26 cellular contexts compared by ENCODE assay signal in genomic region chr2:120316071-120316470, GRCh38. TPM values are rescaled to one million over a fixed set of nuclear protein-coding genes. Genes with fewer than 3 reads are reported as not detected.
"Had no signal": no experiment of that assay in that cellular context is flagged by ENCODE, and none has a peak within 500 bp of the region (broad histone marks: within the 10 kb centered on the region; RNA-seq: fewer than 3 reads in every experiment).

No MANE protein-coding gene starts in this region.

- DNase-seq: effector CD4-positive, alpha-beta T cell; endodermal cell; erythroblast; foreskin keratinocyte; hippocampal formation; left colon; left ventricle myocardium superior; mesenchymal stem cell; midbrain; occipital lobe; psoas muscle; retina; stimulated activated CD4-positive, alpha-beta T cell treated with anti-CD3 and anti-CD28 coated beads, Interleukin-15, amount 100 ng/mL, for 24 hours; stimulated activated CD4-positive, alpha-beta T cell treated with anti-CD3 and anti-CD28 coated beads, Interleukin-1b, Interleukin-23, amount 100 ng/mL, for 48 hours; stimulated activated CD4-positive, alpha-beta T cell treated with anti-CD3 and anti-CD28 coated beads, Interleukin-4, amount 100 ng/mL, for 24 hours; upper lobe of left lung had no signal

- H2AFZ ChIP-seq: neural progenitor cell, parathyroid adenoma had no signal

- ATAC-seq: foreskin keratinocyte; left colon; left ventricle myocardium superior; natural killer cell treated with Interleukin-12 subunit alpha and Interleukin-12 subunit beta and Interleukin-15 and Interleukin-18, amount 100 ng/mL, for 72 hours; psoas muscle; right lobe of liver; stimulated activated memory B cell treated with anti-CD40 and anti-IgM and Interleukin-4, amounts not matched to agents 10 μg/mL and 1 μg/mL and 100 μg/mL, for 72 hours had no signal

- H3K36me3 ChIP-seq: neural progenitor cell, right lobe of liver, tibial artery, upper lobe of left lung, vagina had no signal

- H3K27me3 ChIP-seq: right lobe of liver, tibial artery, upper lobe of left lung, vagina had no signal

- H3K79me2 ChIP-seq: parathyroid adenoma had no signal

- H3K4me3 Mint-ChIP-seq: endodermal cell; natural killer cell treated with Interleukin-12 subunit alpha and Interleukin-12 subunit beta and Interleukin-15 and Interleukin-18, amount 100 ng/mL, for 72 hours; neural progenitor cell; stimulated activated memory B cell treated with anti-CD40 and anti-IgM and Interleukin-4, amounts not matched to agents 10 μg/mL and 1 μg/mL and 100 μg/mL, for 72 hours; stimulated activated naive CD8-positive, alpha-beta T cell treated with anti-CD3 and anti-CD28 coated beads, Interleukin-15, Interleukin-2, amounts not matched to agents 100 ng/mL and 50 ng/mL, for 24 hours had no signal

- FAIRE-seq: endothelial cell of umbilical vein had no signal

- H3K4me3 ChIP-seq: lung, neural progenitor cell, psoas muscle, right lobe of liver, tibial artery, upper lobe of left lung, vagina had no signal

- H3K9ac ChIP-seq: neural progenitor cell, parathyroid adenoma had no signal

- H3K27ac ChIP-seq: foreskin keratinocyte, neural progenitor cell, parathyroid adenoma, psoas muscle, right lobe of liver, tibial artery, upper lobe of left lung had no signal

- H3K27me3 Mint-ChIP-seq: stimulated activated naive CD8-positive, alpha-beta T cell treated with anti-CD3 and anti-CD28 coated beads, Interleukin-15, Interleukin-2, amounts not matched to agents 100 ng/mL and 50 ng/mL, for 24 hours had no signal

- H3K9me3 Mint-ChIP-seq: endodermal cell; natural killer cell treated with Interleukin-12 subunit alpha and Interleukin-12 subunit beta and Interleukin-15 and Interleukin-18, amount 100 ng/mL, for 72 hours; neural progenitor cell; stimulated activated memory B cell treated with anti-CD40 and anti-IgM and Interleukin-4, amounts not matched to agents 10 μg/mL and 1 μg/mL and 100 μg/mL, for 72 hours; stimulated activated naive CD8-positive, alpha-beta T cell treated with anti-CD3 and anti-CD28 coated beads, Interleukin-15, Interleukin-2, amounts not matched to agents 100 ng/mL and 50 ng/mL, for 24 hours had no signal

- H3K9me3 ChIP-seq: psoas muscle, right lobe of liver, tibial artery, upper lobe of left lung, vagina had no signal

- H3K36me3 Mint-ChIP-seq: natural killer cell treated with Interleukin-12 subunit alpha and Interleukin-12 subunit beta and Interleukin-15 and Interleukin-18, amount 100 ng/mL, for 72 hours; neural progenitor cell; stimulated activated memory B cell treated with anti-CD40 and anti-IgM and Interleukin-4, amounts not matched to agents 10 μg/mL and 1 μg/mL and 100 μg/mL, for 72 hours had no signal

- H3K27ac Mint-ChIP-seq: natural killer cell treated with Interleukin-12 subunit alpha and Interleukin-12 subunit beta and Interleukin-15 and Interleukin-18, amount 100 ng/mL, for 72 hours; neural progenitor cell; stimulated activated memory B cell treated with anti-CD40 and anti-IgM and Interleukin-4, amounts not matched to agents 10 μg/mL and 1 μg/mL and 100 μg/mL, for 72 hours; stimulated activated naive CD8-positive, alpha-beta T cell treated with anti-CD3 and anti-CD28 coated beads, Interleukin-15, Interleukin-2, amounts not matched to agents 100 ng/mL and 50 ng/mL, for 24 hours had no signal

- H3K4me2 ChIP-seq: neural progenitor cell had no signal

- H3K4me1 ChIP-seq: foreskin keratinocyte, neural progenitor cell, parathyroid adenoma had no signal

RNA-seq across cellular contexts. Expression of gene INHBB, which starts 29.9 kb away (rescaled TPM):
- total RNA-seq: endodermal cell; foreskin keratinocyte; natural killer cell treated with Interleukin-12 subunit alpha and Interleukin-12 subunit beta and Interleukin-15 and Interleukin-18, amount 100 ng/mL, for 72 hours had no signal
- polyA plus RNA-seq: foreskin keratinocyte had no signal
